9 cellular contexts compared by ENCODE assay signal in genomic region chr6:99458319-99458718, GRCh38. TPM values are rescaled to one million over a fixed set of nuclear protein-coding genes. Genes with fewer than 3 reads are reported as not detected.
DNase-seq lines count a peak whose midpoint lies in the region; ATAC-seq and TF ChIP-seq lines count a peak whose summit lies in the region.
"Had no signal": no experiment of that assay in that cellular context is flagged by ENCODE, and none has a peak within 500 bp of the region (broad histone marks: within the 10 kb centered on the region; RNA-seq: fewer than 3 reads in every experiment).

No MANE protein-coding gene starts in this region.

- DNase-seq in DND-41 (no peak), HFF-Myc (ENCODE audit: extremely low read depth, low read depth) (peak; percentile 19), T-helper 17 cell (no peak), iPS-NIHi7 (ENCODE audit: extremely low spot score) (peak; percentile 24), ovary (no peak)
- DNase-seq in stimulated activated naive CD4-positive, alpha-beta T cell (lab: John Stamatoyannopoulos, UW) = no peak

- H3K9ac ChIP-seq in DND-41 (ENCODE audit: low read depth, low read length) = no peak overlapping the region

- H3K27me3 ChIP-seq in DND-41 (ENCODE audit: insufficient read depth, low read length, poor library complexity) = no peaks in the 10 kb centered on the region
- no peaks in the 10 kb centered on the region for H3K27me3 ChIP-seq in ovary

- peak; percentile 47 for TF ChIP-seq CTCF in DND-41 (IDR thresholded peaks at IDR 0.05; ENCODE audit: borderline replicate concordance, extremely low read depth, low read length, poor library complexity, severe bottlenecking)
- no peak for TF ChIP-seq CTCF in HFF-Myc (IDR thresholded peaks at IDR 0.05; ENCODE audit: low read depth, low read length, missing control alignments)
- TF ChIP-seq CTCF in ovary (IDR thresholded peaks at IDR 0.05) = no peak

- TF ChIP-seq EP300 in ovary (IDR thresholded peaks at IDR 0.05) = no peak

- no peaks in the 10 kb centered on the region for H3K4me1 ChIP-seq in DND-41 (ENCODE audit: insufficient read depth, low read length)
- H3K4me1 ChIP-seq in ovary (ENCODE audit: insufficient read depth) = no peaks in the 10 kb centered on the region

- ATAC-seq in DND-41 (ENCODE audit: insufficient read depth, low read depth) (peak; percentile 66; the same call in 2 of the 3 replicates), T-helper 17 cell (no peak), HG02870 (IDR thresholded peaks at IDR 0.05; ENCODE audit: unreplicated experiment) (no peak), HG03135 (IDR thresholded peaks at IDR 0.05; ENCODE audit: unreplicated experiment) (no peak)

- H3K4me3 Mint-ChIP-seq in T-helper 17 cell = no peak overlapping the region
- H3K4me3 Mint-ChIP-seq: dendritic cell treated with granulocyte-macrophage colony-stimulating factor and Interleukin-4, amounts not matched to agents 40 ng/mL and 50 ng/mL, for 4 days had no signal

- H2AFZ ChIP-seq in DND-41 (ENCODE audit: low read depth, low read length) = no peak overlapping the region

- no peaks in the 10 kb centered on the region for H3K79me2 ChIP-seq in DND-41 (ENCODE audit: insufficient read depth, low read length)

- H4K20me1 ChIP-seq in DND-41 (ENCODE audit: insufficient read depth, low read length) = no peaks in the 10 kb centered on the region

- peaks cover 2% of the 10 kb centered on the region for H3K36me3 Mint-ChIP-seq in T-helper 17 cell (ENCODE audit: low read depth)

- H3K4me2 ChIP-seq in DND-41 (ENCODE audit: insufficient read depth, low read length) = no peak overlapping the region

- no peak overlapping the region for H3K4me3 ChIP-seq in DND-41 (ENCODE audit: low read depth in 1 of 2, low read length in 2 of 2)
- H3K4me3 ChIP-seq in HFF-Myc (replicated peaks; ENCODE audit: low read depth, low read length) = no peak overlapping the region
- H3K4me3 ChIP-seq in ovary = no peak overlapping the region

- H3K27me3 Mint-ChIP-seq in T-helper 17 cell = no peaks in the 10 kb centered on the region
- H3K27me3 Mint-ChIP-seq: dendritic cell treated with granulocyte-macrophage colony-stimulating factor and Interleukin-4, amounts not matched to agents 40 ng/mL and 50 ng/mL, for 4 days had no signal

- no peaks in the 10 kb centered on the region for H3K9me3 ChIP-seq in DND-41 (ENCODE audit: insufficient read depth, low read length, severe bottlenecking)
- no peaks in the 10 kb centered on the region for H3K9me3 ChIP-seq in T-helper 17 cell (ENCODE audit: control insufficient read depth, low read length, poor library complexity, severe bottlenecking)
- no peaks in the 10 kb centered on the region for H3K9me3 ChIP-seq in ovary

- H3K4me1 Mint-ChIP-seq in T-helper 17 cell = no peaks in the 10 kb centered on the region

- peaks cover 13% of the 10 kb centered on the region; the same call in 1 of the 2 replicates for H3K36me3 ChIP-seq in DND-41 (ENCODE audit: insufficient read depth, low read length)
- H3K36me3 ChIP-seq in ovary = no peaks in the 10 kb centered on the region

- no peak overlapping the region for H3K27ac ChIP-seq in DND-41 (ENCODE audit: low read length)
- no peak overlapping the region for H3K27ac ChIP-seq in ovary

- intact Hi-C loops in ovary (cut with DNase I) = no loop called here

- peak overlapping the region; percentile 22 for H3K27ac Mint-ChIP-seq in T-helper 17 cell
- H3K27ac Mint-ChIP-seq: dendritic cell treated with granulocyte-macrophage colony-stimulating factor and Interleukin-4, amounts not matched to agents 40 ng/mL and 50 ng/mL, for 4 days had no signal

- WGBS in ovary, 3 donors = 87 to 92% (median 92%) methylated on average over 2 of the region's 2 CpGs

- TF ChIP-seq POLR2A in ovary (IDR thresholded peaks at IDR 0.05) = no peak

RNA-seq across cellular contexts. Expression of gene PNISR, which starts 33.2 kb away (rescaled TPM):
- 100 to 1,000 TPM; 266 to 276 TPM for total RNA-seq in T-helper 17 cell
- 100 to 1,000 TPM in 5 of 7 donors, 10 to 100 TPM in 2; 92.7 to 158 (median 127) TPM for total RNA-seq in ovary
- 100 to 1,000 TPM in 1 of 2 donors, 10 to 100 TPM in 1; 71.5 to 168 TPM for polyA plus RNA-seq in ovary

RNA-seq across cellular contexts. Expression of gene USP45, which starts 56.9 kb away (rescaled TPM):
- total RNA-seq in T-helper 17 cell (1 to 10 TPM; 8.3 to 9.2 TPM), ovary (10 to 100 TPM; 13.4 to 19.5 (median 18.4) TPM)
- polyA plus RNA-seq in ovary = 1 to 10 TPM; 3.7 to 5.2 TPM

Comparison
In these comparisons a context has a peak if more than half of its experiments do, and no peak if none do; other contexts are left out.
1. DNase-seq: peak in HFF-Myc (single experiment) and iPS-NIHi7 (single experiment); none in DND-41 (single experiment), T-helper 17 cell (0 of 3), ovary (0 of 5) and stimulated activated naive CD4-positive, alpha-beta T cell (0 of 6).